ENCODE assay signal across 8 cellular contexts in the genomic region with DNA sequence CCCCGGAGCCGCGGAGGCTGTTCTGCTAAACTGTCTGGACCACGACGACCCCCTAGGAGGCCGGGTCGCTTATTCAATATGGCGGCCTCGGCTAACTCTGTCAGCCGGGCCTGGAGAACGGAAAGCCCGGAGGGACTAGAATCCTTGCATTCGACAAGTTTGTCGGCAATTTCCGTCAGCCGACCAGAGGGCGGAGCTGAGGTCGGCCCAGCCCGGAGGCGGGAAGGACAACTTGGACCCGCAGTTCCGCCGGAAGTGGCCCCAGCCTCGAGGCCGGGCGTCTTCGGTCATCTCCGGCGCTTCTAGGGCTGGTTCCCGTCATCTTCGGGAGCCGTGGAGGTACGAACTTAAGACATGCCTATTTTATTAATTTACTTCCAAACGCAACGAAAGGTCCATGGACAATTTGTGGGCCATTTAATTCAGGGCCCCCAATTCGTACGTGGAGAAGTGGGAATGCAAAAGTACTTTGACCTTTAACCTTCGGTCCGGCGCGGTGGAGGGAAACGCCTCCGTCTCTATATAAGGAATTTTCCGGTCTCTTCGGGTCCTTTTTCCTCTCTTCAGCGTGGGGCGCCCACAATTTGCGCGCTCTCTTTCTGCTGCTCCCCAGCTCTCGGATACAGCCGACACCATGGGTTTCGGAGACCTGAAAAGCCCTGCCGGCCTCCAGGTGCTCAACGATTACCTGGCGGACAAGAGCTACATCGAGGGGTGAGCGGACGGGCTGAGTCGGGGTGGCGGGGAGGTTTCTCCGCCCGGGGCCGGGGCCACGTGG. TPM values are rescaled to one million over a fixed set of nuclear protein-coding genes. Genes with fewer than 3 reads are reported as not detected.
A peak's percentile ranks its signal among the peaks of the same experiment; 100 is the strongest.
DNase-seq lines count a peak whose midpoint lies in the region; ATAC-seq, FAIRE-seq and TF ChIP-seq lines count a peak whose summit lies in the region.

A gene (plus strand): TSS at position 550 of the 778 bp plus-strand sequence. CDS start 85 bp downstream, at position 635.
A gene (minus strand): TSS at position 99 of the 778 bp plus-strand sequence. CDS start 5,766 bp downstream, outside the sequence.

- peak within 1 kb of the TSS; percentile 85 for H3K4me2 ChIP-seq in HepG2 (ENCODE audit: low read depth, low read length)

- H4K20me1 ChIP-seq in HepG2 (ENCODE audit: insufficient read depth, low read length), result peaks cover 24% of the 10 kb centered on the region

- H2AFZ ChIP-seq in HepG2 (ENCODE audit: low read length), result no peak within 1 kb of the TSS

- peak; percentile 23; the same call in 1 of the 2 replicates for TF ChIP-seq RAD21 in HepG2 (CRISPR knock-in tag; IDR thresholded peaks at IDR 0.05)

- peak within 1 kb of the TSS; percentile 87 to 90 (median 87) for H3K4me3 ChIP-seq in HepG2 (replicated peaks in 1 of 3; ENCODE audit: insufficient read depth in 1 of 3, low read depth in 2 of 3, low read length in 3 of 3)

- no peaks in the 10 kb centered on the region for H3K9me3 ChIP-seq in HepG2 (ENCODE audit: low read length)

- POLR2A ChIA-PET in activated CD4-positive, alpha-beta memory T cell treated with anti-CD3 and anti-CD28 coated beads for 36 hours (lab: Charles Lee), result interaction anchor here (0.6 to 0.8 kb wide), 2 partner anchors 14 to 146 kb away, joined by 3 read pairs; no protein-coding TSS in a partner anchor
- POLR2A ChIA-PET in HepG2 (lab: Yijun Ruan, JAX), result interaction anchor here (0.6 to 4.3 kb wide), 7 partner anchors 15 to 1611 kb away, joined by 3 to 32 read pairs (median 3); a partner anchor contains a TSS

- TF ChIP-seq EP300 in HepG2 (IDR thresholded peaks at IDR 0.05; ENCODE audit: low read depth in 2 of 2, low read length in 2 of 2), result peak in 1 of 2 experiments; percentile 46; a peak in 1 of 4 replicates
- TF ChIP-seq EP300 in HepG2 (CRISPR knock-in tag; IDR thresholded peaks at IDR 0.05; ENCODE audit: borderline replicate concordance), result peak; percentile 42

- CTCF ChIA-PET in activated CD4-positive, alpha-beta memory T cell treated with anti-CD3 and anti-CD28 coated beads for 36 hours (lab: Charles Lee), result no interaction called here
- CTCF ChIA-PET in HepG2 (lab: Yijun Ruan, JAX; ENCODE audit: low intra/inter-chr PET ratio, low total read pairs), result no interaction called here

- peaks cover 52% of the 10 kb centered on the region for H3K4me1 Mint-ChIP-seq in activated CD4-positive, alpha-beta memory T cell treated with anti-CD3 and anti-CD28 coated beads for 36 hours (ENCODE audit: low read depth)

- no TSS peak for BruUV-seq in HepG2 (replicated peaks; lab: Mats Ljungman, UMichigan)

- no peaks in the 10 kb centered on the region for H3K27me3 Mint-ChIP-seq in activated CD4-positive, alpha-beta memory T cell treated with anti-CD3 and anti-CD28 coated beads for 36 hours

- TF ChIP-seq POLR2A in HepG2 (IDR thresholded peaks at IDR 0.05; ENCODE audit: insufficient read depth in 1 of 2, low read depth in 2 of 2, low read length in 2 of 2), result peak; percentile 77 to 91

- FAIRE-seq in HepG2 (lab: Jason Lieb, UNC), result peak; percentile 76

- H3K27ac ChIP-seq in HepG2 (ENCODE audit: extremely low read length, insufficient read depth, low read length), result peak within 1 kb of the TSS; percentile 80

- intact Hi-C loops in activated CD4-positive, alpha-beta memory T cell treated with anti-CD3 and anti-CD28 coated beads for 36 hours (cut with micrococcal nuclease), result loop anchor here (1.0 to 10.0 kb wide), 7 partner anchors 73 to 1368 kb away; a partner anchor contains a TSS
- intact Hi-C loops in HepG2 (cut with micrococcal nuclease; ENCODE audit: unreplicated experiment), result loop anchor here (1.0 to 10.0 kb wide), 3 partner anchors 73 to 395 kb away; a partner anchor contains a TSS

- H3K36me3 ChIP-seq in HepG2 (replicated peaks in 1 of 2; ENCODE audit: control insufficient read depth in 1 of 2, insufficient read depth in 2 of 2, low read length in 2 of 2), result peaks cover 9 to 34% of the 10 kb centered on the region in 2 experiments; a peak in 4 of 5 replicates

- WGBS in HepG2 (ENCODE audit: low lambda C conversion rate), result under 1% methylated on average over 54 of the region's 64 CpGs

- H3K4me3 Mint-ChIP-seq in activated CD4-positive, alpha-beta memory T cell treated with anti-CD3 and anti-CD28 coated beads for 36 hours, result peak within 1 kb of the TSS; percentile 96

- peaks cover 68% of the 10 kb centered on the region for H3K79me2 ChIP-seq in HepG2 (ENCODE audit: insufficient read depth, low read length)

- ATAC-seq in GM19438 (IDR thresholded peaks at IDR 0.05; ENCODE audit: low read depth, unreplicated experiment), result peak; percentile 89
- ATAC-seq in HG03575 (IDR thresholded peaks at IDR 0.05; ENCODE audit: extremely low read depth, insufficient number of reproducible peaks, low FRiP score, unreplicated experiment), result peak; percentile 82
- peak; percentile 88 for ATAC-seq in HepG2

- DNase-seq in CD1c-positive myeloid dendritic cell (ENCODE audit: extremely low spot score) (peak; percentile 99), NCI-H82 treated with DMSO at 0.1 percent for 48 hours (lab: John Stamatoyannopoulos, UW; ENCODE audit: unreplicated experiment) (peak; percentile 93), dermis microvascular lymphatic vessel endothelial cell (ENCODE audit: low read depth in 2 of 2) (peak; percentile 97 to 99), HepG2 (ENCODE audit: low spot score) (peak; percentile 98)
- peak; percentile 98 for DNase-seq in activated CD4-positive, alpha-beta memory T cell treated with anti-CD3 and anti-CD28 coated beads for 36 hours
- DNase-seq in stimulated activated CD4-positive, alpha-beta T cell treated with anti-CD3 and anti-CD28 coated beads, Interleukin-4, amount 100 ng/mL, for 1 hour, result peak; percentile 97

- in situ Hi-C loops in HepG2 (cut with HindIII; ENCODE audit: extremely low pct_ligation_motif_present, low pct_unique_long_range_greater_than_20kb), result no loop called here

- peak within 1 kb of the TSS; percentile 97 for H3K9ac ChIP-seq in HepG2 (ENCODE audit: insufficient read depth, low read depth, low read length)

- no peaks in the 10 kb centered on the region for H3K9me3 Mint-ChIP-seq in activated CD4-positive, alpha-beta memory T cell treated with anti-CD3 and anti-CD28 coated beads for 36 hours

- peak within 1 kb of the TSS; percentile 97 for H3K27ac Mint-ChIP-seq in activated CD4-positive, alpha-beta memory T cell treated with anti-CD3 and anti-CD28 coated beads for 36 hours

- H3K4me1 ChIP-seq in HepG2 (ENCODE audit: insufficient read depth, low read length), result peaks cover 53% of the 10 kb centered on the region

- H3K27me3 ChIP-seq in HepG2 (ENCODE audit: control insufficient read depth in 1 of 2, insufficient read depth in 2 of 2, low read length in 2 of 2), result no peaks in the 10 kb centered on the region; a peak in 1 of 5 replicates

- TF ChIP-seq CTCF in HepG2 (CRISPR knock-in tag; IDR thresholded peaks at IDR 0.05), result peak; percentile 18; the same call in 1 of the 2 replicates

- H3K36me3 Mint-ChIP-seq in activated CD4-positive, alpha-beta memory T cell treated with anti-CD3 and anti-CD28 coated beads for 36 hours, result peaks cover 51% of the 10 kb centered on the region

RNA-seq across cellular contexts. Expression of the first gene that starts in this region (rescaled TPM):
- total RNA-seq in activated CD4-positive, alpha-beta memory T cell treated with anti-CD3 and anti-CD28 coated beads for 36 hours, result 1,000 to 10,000 TPM; 1,180 to 1,194 TPM
- total RNA-seq in dermis microvascular lymphatic vessel endothelial cell (384 and 497 TPM in 2 replicates), HepG2 (2016; rRNA removed; fragmentation: Illumina TruSeq; extraction: Trizol) (1,731 and 2,041 TPM in 2 replicates)
- 2,502 and 2,842 TPM in 2 replicates for total RNA-seq in HepG2 (2016; cell fraction: cytosol; rRNA removed; fragmentation: Illumina TruSeq; extraction: Trizol; ENCODE audit: low read depth)
- total RNA-seq in HepG2 (2016; cell fraction: insoluble cytoplasmic fraction; rRNA removed; fragmentation: Illumina TruSeq; extraction: Trizol), result 1,728 and 2,113 TPM in 2 replicates
- total RNA-seq in HepG2 (2016; cell fraction: membrane; rRNA removed; fragmentation: Illumina TruSeq; extraction: Trizol), result 4,021 and 4,360 TPM in 2 replicates
- 733 and 787 TPM in 2 replicates for total RNA-seq in HepG2 (2016; cell fraction: nucleus; rRNA removed; fragmentation: Illumina TruSeq; extraction: Trizol)
- polyA plus RNA-seq in HepG2 (2011; rRNA removed), result 1,124 and 1,284 TPM in 2 replicates
- 1,102 and 1,298 TPM in 2 replicates for polyA plus RNA-seq in HepG2 (2011; cell fraction: cytosol; rRNA removed)
- 405 and 450 TPM in 2 replicates for polyA plus RNA-seq in HepG2 (2011; cell fraction: nucleus; rRNA removed)
- 1,299 and 1,825 TPM in 2 replicates for polyA plus RNA-seq in HepG2 (2012)
- 2,574 and 2,780 TPM in 2 replicates for polyA plus RNA-seq in HepG2 (2016; cell fraction: cytosol; fragmentation: Illumina TruSeq; extraction: Trizol; ENCODE audit: low read depth)
- 1,745 and 1,876 TPM in 2 replicates for polyA plus RNA-seq in HepG2 (2016; cell fraction: insoluble cytoplasmic fraction; fragmentation: Illumina TruSeq; extraction: Trizol; ENCODE audit: low read depth)
- 3,375 and 3,437 TPM in 2 replicates for polyA plus RNA-seq in HepG2 (2016; cell fraction: membrane; fragmentation: Illumina TruSeq; extraction: Trizol; ENCODE audit: low read depth)
- polyA plus RNA-seq in HepG2 (2016; cell fraction: nucleus; fragmentation: Illumina TruSeq; extraction: Trizol; ENCODE audit: insufficient read depth, low read depth), result 1,165 and 1,197 TPM in 2 replicates
- 599 and 1,204 TPM in 2 replicates for polyA minus RNA-seq in HepG2 (2011; rRNA and poly(A)+ RNA removed; ENCODE audit: low replicate concordance)
- polyA minus RNA-seq in HepG2 (2011; cell fraction: cytosol; rRNA and poly(A)+ RNA removed), result 406 and 415 TPM in 2 replicates
- polyA minus RNA-seq in HepG2 (2011; cell fraction: nucleus; rRNA and poly(A)+ RNA removed), result 338 and 413 TPM in 2 replicates

RNA-seq across cellular contexts. Expression of the second gene that starts in this region (rescaled TPM):
- total RNA-seq in activated CD4-positive, alpha-beta memory T cell treated with anti-CD3 and anti-CD28 coated beads for 36 hours, result 10 to 100 TPM; 79.2 to 80.8 TPM
- total RNA-seq in dermis microvascular lymphatic vessel endothelial cell (102 and 121 TPM in 2 replicates), HepG2 (2016; rRNA removed; fragmentation: Illumina TruSeq; extraction: Trizol) (242 and 396 TPM in 2 replicates)
- 70.4 and 73.3 TPM in 2 replicates for total RNA-seq in HepG2 (2016; cell fraction: cytosol; rRNA removed; fragmentation: Illumina TruSeq; extraction: Trizol; ENCODE audit: low read depth)
- 239 and 375 TPM in 2 replicates for total RNA-seq in HepG2 (2016; cell fraction: insoluble cytoplasmic fraction; rRNA removed; fragmentation: Illumina TruSeq; extraction: Trizol)
- total RNA-seq in HepG2 (2016; cell fraction: membrane; rRNA removed; fragmentation: Illumina TruSeq; extraction: Trizol), result 61.9 and 76.2 TPM in 2 replicates
- 111 and 119 TPM in 2 replicates for total RNA-seq in HepG2 (2016; cell fraction: nucleus; rRNA removed; fragmentation: Illumina TruSeq; extraction: Trizol)
- polyA plus RNA-seq in HepG2 (2011; rRNA removed), result 102 and 139 TPM in 2 replicates
- 93.2 and 124 TPM in 2 replicates for polyA plus RNA-seq in HepG2 (2011; cell fraction: cytosol; rRNA removed)
- 33.6 and 45.1 TPM in 2 replicates for polyA plus RNA-seq in HepG2 (2011; cell fraction: nucleus; rRNA removed)
- polyA plus RNA-seq in HepG2 (2012), result 110 and 123 TPM in 2 replicates
- 10.0 and 11.0 TPM in 2 replicates for polyA plus RNA-seq in HepG2 (2016; cell fraction: cytosol; fragmentation: Illumina TruSeq; extraction: Trizol; ENCODE audit: low read depth)
- polyA plus RNA-seq in HepG2 (2016; cell fraction: insoluble cytoplasmic fraction; fragmentation: Illumina TruSeq; extraction: Trizol; ENCODE audit: low read depth), result 200 and 204 TPM in 2 replicates
- polyA plus RNA-seq in HepG2 (2016; cell fraction: membrane; fragmentation: Illumina TruSeq; extraction: Trizol; ENCODE audit: low read depth), result 21.5 and 24.6 TPM in 2 replicates
- 67.1 and 72.5 TPM in 2 replicates for polyA plus RNA-seq in HepG2 (2016; cell fraction: nucleus; fragmentation: Illumina TruSeq; extraction: Trizol; ENCODE audit: insufficient read depth, low read depth)
- polyA minus RNA-seq in HepG2 (2011; rRNA and poly(A)+ RNA removed; ENCODE audit: low replicate concordance), result 73.9 and 109 TPM in 2 replicates
- polyA minus RNA-seq in HepG2 (2011; cell fraction: cytosol; rRNA and poly(A)+ RNA removed), result 96.8 and 105 TPM in 2 replicates
- 89.4 and 111 TPM in 2 replicates for polyA minus RNA-seq in HepG2 (2011; cell fraction: nucleus; rRNA and poly(A)+ RNA removed)

Comparison
In these comparisons a context has a peak if more than half of its experiments do, and no peak if none do; other contexts are left out.
1. Peak in every context shown above with its lines: DNase-seq, ATAC-seq, H3K4me3 ChIP-seq and H3K27ac ChIP-seq.